In genomic region chr14:54000341-54000811, GRCh38 we compare ENCODE assay signal across 15 cellular contexts. TPM values are rescaled to one million over a fixed set of nuclear protein-coding genes. Genes with fewer than 3 reads are reported as not detected.
DNase-seq lines count a peak whose midpoint lies in the region; ATAC-seq and TF ChIP-seq lines count a peak whose summit lies in the region.
"Had no signal": no experiment of that assay in that cellular context is flagged by ENCODE, and none has a peak within 500 bp of the region (broad histone marks: within the 10 kb centered on the region; RNA-seq: fewer than 3 reads in every experiment).

No MANE protein-coding gene starts in this region.

- H3K4me2 ChIP-seq in IMR-90 (ENCODE audit: low read depth, low read length): no peak overlapping the region

- H3K9me1 ChIP-seq in IMR-90 (ENCODE audit: insufficient read depth, low read length): peaks cover 4% of the 10 kb centered on the region; the same call in 1 of the 2 replicates

- peak overlapping the region; percentile 27; the same call in 1 of the 2 replicates for H2AK5ac ChIP-seq in IMR-90 (ENCODE audit: low read depth, low read length)

- H2AFZ ChIP-seq in IMR-90 (replicated peaks; ENCODE audit: low read length, poor library complexity): no peak overlapping the region

- no peaks in the 10 kb centered on the region for H3K9me3 ChIP-seq in IMR-90 (ENCODE audit: control insufficient read depth, insufficient read depth, low read length)
- H3K9me3 ChIP-seq: BE2C, left lung, prostate gland had no signal

- H3K56ac ChIP-seq in IMR-90 (ENCODE audit: extremely low read depth, insufficient read depth, low read length): no peak overlapping the region

- H3K4me1 Mint-ChIP-seq in chondrocyte (ENCODE audit: low read depth) (peaks cover 45% of the 10 kb centered on the region), mesothelial cell of epicardium (peaks cover 48% of the 10 kb centered on the region)
- H3K4me1 Mint-ChIP-seq: activated naive CD8-positive, alpha-beta T cell treated with anti-CD3 and anti-CD28 coated beads for 36 hours had no signal

- no CpG with 5 or more reads among the region's 1 CpG for WGBS in IMR-90 (ENCODE audit: extremely low coverage in 2 of 2, insufficient read length in 1 of 2), 2 experiments

- H3K4me1 ChIP-seq in IMR-90 (ENCODE audit: control insufficient read depth, insufficient read depth, low read length): peaks cover 19% of the 10 kb centered on the region
- H3K4me1 ChIP-seq: BE2C, left lung, prostate gland had no signal

- H2BK5ac ChIP-seq in IMR-90 (ENCODE audit: low read depth, low read length, poor library complexity, severe bottlenecking): peak overlapping the region; percentile 66

- peak overlapping the region; percentile 42; the same call in 1 of the 3 replicates for H2BK15ac ChIP-seq in IMR-90 (ENCODE audit: low read depth, low read length)

- intact Hi-C loops in IMR-90 (cut with micrococcal nuclease): no loop called here

- DNase-seq in AG09309 (ENCODE audit: low read depth): peak; percentile 20
- peak; percentile 53 for DNase-seq in IMR-90
- DNase-seq in chondrocyte (ENCODE audit: low spot score): no peak
- DNase-seq in mesothelial cell of epicardium (ENCODE audit: low spot score in 2 of 2, unreplicated experiment in 2 of 2): no peak
- no peak for DNase-seq in stimulated activated CD4-positive, alpha-beta T cell treated with anti-CD3 and anti-CD28 coated beads, Interleukin-4, amount 100 ng/mL, for 1 hour
- no peak for DNase-seq in NCI-H2029 treated with DMSO at 0.1 percent for 48 hours (lab: John Stamatoyannopoulos, UW)
- DNase-seq: activated naive CD8-positive, alpha-beta T cell treated with anti-CD3 and anti-CD28 coated beads for 36 hours; activated T-cell treated with anti-CD3 and anti-CD28 coated beads, Interleukin-2, amount 50 U/mL, for 24 hours; BE2C; DMS 273 treated with DMSO at 0.1 percent for 48 hours; left lung; NCI-H1092 treated with DMSO at 0.1 percent for 48 hours had no signal

- H3K27me3 ChIP-seq in IMR-90 (ENCODE audit: control insufficient read depth, insufficient read depth, low read length): no peaks in the 10 kb centered on the region
- H3K27me3 ChIP-seq: BE2C, left lung had no signal

- no peaks in the 10 kb centered on the region for H3K79me1 ChIP-seq in IMR-90 (ENCODE audit: low read depth in 1 of 2, low read length in 2 of 2)

- TF ChIP-seq POLR2A in IMR-90 (IDR thresholded peaks at IDR 0.05; ENCODE audit: low read depth, low read length): no peak

- H3K36me3 Mint-ChIP-seq in chondrocyte (ENCODE audit: low read depth) (no peaks in the 10 kb centered on the region), mesothelial cell of epicardium (no peaks in the 10 kb centered on the region)
- H3K36me3 Mint-ChIP-seq: activated naive CD8-positive, alpha-beta T cell treated with anti-CD3 and anti-CD28 coated beads for 36 hours had no signal

- peak overlapping the region; percentile 70 for H3K27ac Mint-ChIP-seq in chondrocyte (ENCODE audit: unreplicated experiment)
- peak overlapping the region; percentile 99 for H3K27ac Mint-ChIP-seq in mesothelial cell of epicardium
- H3K27ac Mint-ChIP-seq: activated naive CD8-positive, alpha-beta T cell treated with anti-CD3 and anti-CD28 coated beads for 36 hours; activated T-cell treated with anti-CD3 and anti-CD28 coated beads, Interleukin-2, amount 50 U/mL, for 24 hours had no signal

- peak overlapping the region; percentile 30; the same call in 1 of the 2 replicates for H3K27ac ChIP-seq in IMR-90 (ENCODE audit: insufficient read depth, low read length)
- H3K27ac ChIP-seq: left lung, prostate gland had no signal

- H2BK20ac ChIP-seq in IMR-90 (ENCODE audit: low read depth, low read length): peak overlapping the region; percentile 16

- no peaks in the 10 kb centered on the region for H4K20me1 ChIP-seq in IMR-90 (ENCODE audit: insufficient read depth, low read length)

- dilution Hi-C loops in IMR-90 (cut with HindIII; ENCODE audit: low sequenced_read_pairs, unreplicated experiment): no loop called here

- peak overlapping the region; percentile 12 for H3K4ac ChIP-seq in IMR-90 (ENCODE audit: low read depth, low read length)

- peak overlapping the region; percentile 2; the same call in 1 of the 2 replicates for H3K14ac ChIP-seq in IMR-90 (replicated peaks; ENCODE audit: low read depth, low read length)

- H3K27me3 Mint-ChIP-seq in chondrocyte (ENCODE audit: low read depth) (no peaks in the 10 kb centered on the region), mesothelial cell of epicardium (ENCODE audit: low read depth) (no peaks in the 10 kb centered on the region)
- H3K27me3 Mint-ChIP-seq: activated T-cell treated with anti-CD3 and anti-CD28 coated beads, Interleukin-2, amount 50 U/mL, for 24 hours had no signal

- no peak overlapping the region for H3K9ac ChIP-seq in IMR-90 (ENCODE audit: low read depth, low read length)

- TF ChIP-seq RAD21 in IMR-90 (IDR thresholded peaks at IDR 0.05; ENCODE audit: low read length): no peak

- H4K8ac ChIP-seq in IMR-90 (ENCODE audit: low read depth in 2 of 2, low read length in 2 of 2): peak overlapping the region; percentile 21 to 53; a peak in 3 of 4 replicates

- no peak overlapping the region for H2AK9ac ChIP-seq in IMR-90 (replicated peaks; ENCODE audit: low read depth, low read length, poor library complexity)

- no peak overlapping the region for H4K5ac ChIP-seq in IMR-90 (ENCODE audit: low read depth, low read length)

- BruUV-seq in IMR-90 (replicated peaks; lab: Mats Ljungman, UMichigan): no TSS peak

- CTCF ChIA-PET in IMR-90 (lab: Yijun Ruan, JAX): interaction anchor here (0.6 kb wide), 1 partner anchor 22 kb away, joined by 3 read pairs; no protein-coding TSS in a partner anchor

- POLR2A ChIA-PET in IMR-90 (lab: Charles Lee; ENCODE audit: unreplicated experiment): no interaction called here

- H3K4me3 Mint-ChIP-seq in chondrocyte (ENCODE audit: unreplicated experiment) (no peak overlapping the region), mesothelial cell of epicardium (no peak overlapping the region)
- H3K4me3 Mint-ChIP-seq: activated naive CD8-positive, alpha-beta T cell treated with anti-CD3 and anti-CD28 coated beads for 36 hours; activated T-cell treated with anti-CD3 and anti-CD28 coated beads, Interleukin-2, amount 50 U/mL, for 24 hours had no signal

- peak overlapping the region; percentile 72 for H4K91ac ChIP-seq in IMR-90 (ENCODE audit: insufficient read depth, low read depth, low read length)

- 0 out of 2 replicates have a peak, but pooled peaks have one; percentile 16 for ATAC-seq in IMR-90 (ENCODE audit: low read depth)
- no peak for ATAC-seq in HG03571 (IDR thresholded peaks at IDR 0.05; ENCODE audit: unreplicated experiment)
- no peak for ATAC-seq in GM18517 (IDR thresholded peaks at IDR 0.05; ENCODE audit: unreplicated experiment)
- ATAC-seq: left lung had no signal

- peak overlapping the region; percentile 7; the same call in 1 of the 2 replicates for H2BK120ac ChIP-seq in IMR-90 (ENCODE audit: low read depth, low read length)

- in situ Hi-C loops in IMR-90 (cut with MboI; ENCODE audit: low sequenced_read_pairs): no loop called here

- H3K36me3 ChIP-seq in IMR-90 (ENCODE audit: control insufficient read depth, insufficient read depth, low read length): no peaks in the 10 kb centered on the region
- H3K36me3 ChIP-seq: BE2C, left lung, prostate gland had no signal

- no peaks in the 10 kb centered on the region for H3K9me3 Mint-ChIP-seq in chondrocyte (ENCODE audit: low read depth)
- H3K9me3 Mint-ChIP-seq in mesothelial cell of epicardium: no peaks in the 10 kb centered on the region
- H3K9me3 Mint-ChIP-seq: activated naive CD8-positive, alpha-beta T cell treated with anti-CD3 and anti-CD28 coated beads for 36 hours; activated T-cell treated with anti-CD3 and anti-CD28 coated beads, Interleukin-2, amount 50 U/mL, for 24 hours had no signal

- H3K18ac ChIP-seq in IMR-90 (ENCODE audit: low read depth, low read length): peak overlapping the region; percentile 26; the same call in 1 of the 2 replicates

- H3K4me3 ChIP-seq in AG09309 (ENCODE audit: control insufficient read depth, low read depth, low read length): no peak overlapping the region
- no peak overlapping the region for H3K4me3 ChIP-seq in IMR-90 (ENCODE audit: insufficient read depth, low read depth, low read length)
- H3K4me3 ChIP-seq: left lung, prostate gland had no signal

- no peak for TF ChIP-seq CTCF in AG09309 (IDR thresholded peaks at IDR 0.05; ENCODE audit: control insufficient read depth, insufficient read depth, low read depth, low read length, missing control alignments)
- TF ChIP-seq CTCF in IMR-90 (conservative IDR thresholded peaks at IDR 0.05; ENCODE audit: low read depth, low read length): no peak
- no peak for TF ChIP-seq CTCF in chondrocyte (IDR thresholded peaks at IDR 0.05)
- no peak for TF ChIP-seq CTCF in mesothelial cell of epicardium (IDR thresholded peaks at IDR 0.05; ENCODE audit: unreplicated experiment)

- H3K23ac ChIP-seq in IMR-90 (ENCODE audit: low read depth, low read length): no peak overlapping the region

TF ChIP-seq in IMR-90, 13 proteins besides CTCF, POLR2A, EP300 and RAD21:
- TF ChIP-seq MAFK (IDR thresholded peaks at IDR 0.05; ENCODE audit: low read depth, low read length) (peak; percentile 38; the same call in 1 of the 2 replicates), CEBPB (IDR thresholded peaks at IDR 0.05; ENCODE audit: low read depth, low read length) (peak; percentile 12; the same call in 1 of the 2 replicates), ELK1 (IDR thresholded peaks at IDR 0.05; ENCODE audit: borderline replicate concordance, low read depth, low read length) (no peak)
TF ChIP-seq in IMR-90: peak in this region for 2.

RNA-seq across cellular contexts. Expression of gene BMP4, which starts 43.8 kb away (rescaled TPM):
- total RNA-seq in IMR-90 (2012; rRNA removed): 2.8 and 3.4 TPM in 2 replicates
- 3.6 and 4.2 TPM in 2 replicates for polyA plus RNA-seq in IMR-90 (2012; rRNA removed)
- polyA plus RNA-seq in IMR-90 (2012; cell fraction: cytosol; rRNA removed): 2.7 and 4.8 TPM in 2 replicates
- 1.5 and 3.2 TPM in 2 replicates for polyA plus RNA-seq in IMR-90 (2012; cell fraction: nucleus; rRNA removed; ENCODE audit: low replicate concordance)
- 2.9 to 9.0 TPM (median 3.4 TPM) in 3 replicates for total RNA-seq in chondrocyte
- 27.6 to 35.2 TPM (median 34.2 TPM) in 3 replicates for total RNA-seq in mesothelial cell of epicardium
- total RNA-seq: activated naive CD8-positive, alpha-beta T cell treated with anti-CD3 and anti-CD28 coated beads for 36 hours had no signal

Comparison
In these comparisons a context has a peak if more than half of its experiments do, and no peak if none do; other contexts are left out.
1. DNase-seq: peak in AG09309 (single experiment) and IMR-90 (single experiment); none in chondrocyte (single experiment), mesothelial cell of epicardium (0 of 2), stimulated activated CD4-positive, alpha-beta T cell treated with anti-CD3 and anti-CD28 coated beads, Interleukin-4, amount 100 ng/mL, for 1 hour (single experiment) and NCI-H2029 treated with DMSO at 0.1 percent for 48 hours (single experiment).